15 cellular contexts compared by ENCODE assay signal in genomic region chr5:14607089-14607488, GRCh38. TPM values are rescaled to one million over a fixed set of nuclear protein-coding genes. Genes with fewer than 3 reads are reported as not detected.
DNase-seq lines count a peak whose midpoint lies in the region; ATAC-seq and TF ChIP-seq lines count a peak whose summit lies in the region.
"Had no signal": no experiment of that assay in that cellular context is flagged by ENCODE, and none has a peak within 500 bp of the region (broad histone marks: within the 10 kb centered on the region; RNA-seq: fewer than 3 reads in every experiment).

No MANE protein-coding gene starts in this region.

- intact Hi-C loops in CD14-positive monocyte (cut with micrococcal nuclease): no loop called here

- no peaks in the 10 kb centered on the region for H3K27me3 ChIP-seq in neutrophil
- H3K27me3 ChIP-seq in upper lobe of left lung: no peaks in the 10 kb centered on the region
- H3K27me3 ChIP-seq: BE2C had no signal

- peaks cover 69 to 87% of the 10 kb centered on the region in 2 donors for H3K36me3 Mint-ChIP-seq in CD14-positive monocyte

- H3K27ac Mint-ChIP-seq in CD14-positive monocyte: peak overlapping the region; percentile 41 to 87 (median 78)
- H3K27ac Mint-ChIP-seq: H9 had no signal

- peaks cover 0 to 2% (median 0%) of the 10 kb centered on the region in 7 donors for H3K9me3 Mint-ChIP-seq in CD14-positive monocyte
- H3K9me3 Mint-ChIP-seq: CD8-positive, alpha-beta memory T cell; H9 had no signal

- WGBS in upper lobe of left lung, 2 donors: 78 to 80% methylated on average over 9 of the region's 9 CpGs

- H3K4me1 Mint-ChIP-seq in CD14-positive monocyte: peaks cover 32% of the 10 kb centered on the region
- H3K4me1 Mint-ChIP-seq: H9 had no signal

- TF ChIP-seq CTCF in CD14-positive monocyte (IDR thresholded peaks at IDR 0.05) (no peak), VCaP (conservative IDR thresholded peaks at IDR 0.05) (no peak), neutrophil (IDR thresholded peaks at IDR 0.05) (no peak), upper lobe of left lung (IDR thresholded peaks at IDR 0.05) (no peak)

- H3K9me3 ChIP-seq in neutrophil (no peaks in the 10 kb centered on the region), upper lobe of left lung (no peaks in the 10 kb centered on the region)
- H3K9me3 ChIP-seq: A549, BE2C, Caco-2 had no signal

- TF ChIP-seq POLR2A in upper lobe of left lung (IDR thresholded peaks at IDR 0.05): no peak

- TF ChIP-seq EP300 in upper lobe of left lung (IDR thresholded peaks at IDR 0.05): no peak

- DNase-seq in CD14-positive monocyte (ENCODE audit: low spot score): no peak
- DNase-seq in CD1c-positive myeloid dendritic cell (ENCODE audit: extremely low spot score): peak; percentile 16
- DNase-seq in T-helper 2 cell: no peak
- DNase-seq in upper lobe of left lung: no peak
- DNase-seq: BE2C; Caco-2; CD8-positive, alpha-beta memory T cell; DND-41; GDM1; GOT3; H9 had no signal

- H3K27me3 Mint-ChIP-seq in CD14-positive monocyte (ENCODE audit: low read depth in 3 of 3): no peaks in the 10 kb centered on the region
- H3K27me3 Mint-ChIP-seq: CD8-positive, alpha-beta memory T cell had no signal

- H3K4me1 ChIP-seq in neutrophil (ENCODE audit: control insufficient read depth in 1 of 2, insufficient read depth in 1 of 2, low read depth in 1 of 2, low read length in 1 of 2): peaks cover 29 to 30% of the 10 kb centered on the region in 2 experiments
- no peaks in the 10 kb centered on the region for H3K4me1 ChIP-seq in upper lobe of left lung
- H3K4me1 ChIP-seq: A549, BE2C, Caco-2 had no signal

- H3K27ac ChIP-seq in VCaP: peak overlapping the region; percentile 21; the same call in 1 of the 2 replicates
- H3K27ac ChIP-seq in neutrophil: peak overlapping the region; percentile 68
- no peak overlapping the region for H3K27ac ChIP-seq in upper lobe of left lung
- H3K27ac ChIP-seq: A549, C4-2B had no signal

- H3K4me3 Mint-ChIP-seq in CD14-positive monocyte: peak overlapping the region in 1 of 2 donors; percentile 46
- H3K4me3 Mint-ChIP-seq: CD8-positive, alpha-beta memory T cell; H9 had no signal

- H3K4me3 ChIP-seq in neutrophil (ENCODE audit: low read depth in 1 of 2, low read length in 1 of 2) (no peak overlapping the region), upper lobe of left lung (no peak overlapping the region)
- H3K4me3 ChIP-seq: A549 had no signal

- H3K36me3 ChIP-seq in neutrophil: peaks cover 59% of the 10 kb centered on the region
- peaks cover 10 to 60% (median 15%) of the 10 kb centered on the region in 4 donors for H3K36me3 ChIP-seq in upper lobe of left lung

- no peak for ATAC-seq in upper lobe of left lung (ENCODE audit: low FRiP score in 2 of 2)
- ATAC-seq: A549 had no signal

RNA-seq across cellular contexts. Expression of gene OTULINL, which starts 25.5 kb away (rescaled TPM):
- 100 to 1,000 TPM in 1 of 2 donors, 10 to 100 TPM in 1; 92.9 to 107 TPM for polyA plus RNA-seq in CD14-positive monocyte
- 100 to 1,000 TPM in 2 of 6 donors, 10 to 100 TPM in 4; 36.4 to 194 (median 82.8) TPM for total RNA-seq in upper lobe of left lung

RNA-seq across cellular contexts. Expression of gene OTULIN, which starts 57.4 kb away (rescaled TPM):
- polyA plus RNA-seq in CD14-positive monocyte: 10 to 100 TPM; 13.7 to 14.2 TPM
- 10 to 100 TPM; 31.0 to 81.1 (median 38.3) TPM for total RNA-seq in upper lobe of left lung

Comparison
In these comparisons a context has a peak if more than half of its experiments do, and no peak if none do; other contexts are left out.
1. H3K27ac ChIP-seq: peak in VCaP (single experiment) and neutrophil (single experiment); none in upper lobe of left lung (0 of 4).